Comparison of ENCODE assay signal across 1 cellular context in the genomic region with DNA sequence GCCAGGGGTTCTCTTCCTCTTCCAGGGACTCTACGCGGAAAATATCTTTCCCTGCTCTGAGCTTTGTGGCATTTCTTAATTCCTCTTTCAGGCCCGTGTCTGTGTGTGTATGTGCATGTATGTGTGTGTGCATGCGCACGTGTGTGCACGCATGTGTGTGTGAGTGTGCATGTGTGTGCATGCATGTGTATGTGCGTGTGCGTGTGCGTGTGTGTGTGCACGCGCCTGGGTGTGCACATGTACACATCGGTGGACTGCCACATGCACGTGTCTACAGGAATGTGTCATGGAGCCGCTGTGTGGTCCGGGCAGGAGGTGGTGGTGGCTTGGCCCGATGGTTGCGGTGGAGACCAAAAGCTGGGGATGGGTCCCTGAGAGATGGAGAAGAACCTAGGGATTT.
TF ChIP-seq lines count a peak whose summit lies in the region.

No MANE protein-coding gene starts in this region.

TF ChIP-seq in H1, 55 proteins besides CTCF, POLR2A, EP300 and RAD21 (continued from another document):
- TF ChIP-seq CBX5 (IDR thresholded peaks at IDR 0.05; ENCODE audit: low read depth, low read length): no peak
- no peak for TF ChIP-seq ATF3 (IDR thresholded peaks at IDR 0.05; ENCODE audit: insufficient read depth, low read depth, low read length)
